1 cellular context compared by ENCODE assay signal in the genomic region with DNA sequence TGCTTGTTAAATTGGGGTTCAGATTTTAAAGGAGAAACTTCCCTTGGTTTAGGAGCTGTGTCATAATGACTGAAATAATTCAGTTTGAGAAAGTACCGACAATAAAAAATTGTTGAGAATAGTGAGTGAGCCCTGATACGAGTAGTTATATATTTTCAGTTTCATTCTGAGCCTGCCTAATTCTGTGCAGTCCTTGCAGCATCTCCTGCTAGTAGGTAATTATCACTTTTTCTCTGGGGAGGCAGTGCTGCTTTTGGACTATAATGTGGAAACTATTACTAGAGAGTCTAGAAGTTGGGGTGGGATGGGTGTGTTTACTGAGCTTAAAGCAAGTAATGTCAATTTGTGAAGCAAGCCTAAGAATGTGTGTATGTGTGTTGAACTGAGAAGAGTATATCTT.
TF ChIP-seq lines count a peak whose summit lies in the region.

No MANE protein-coding gene starts in this region.

TF ChIP-seq in WTC11, 78 proteins besides CTCF, POLR2A, EP300 and RAD21 (continued from another document):
- no peak for TF ChIP-seq ZSCAN18 (CRISPR knock-in tag; IDR thresholded peaks at IDR 0.05)
